In genomic region chr20:53527196-53527595, GRCh38 we compare ENCODE assay signal across 19 cellular contexts.
"Had no signal": no experiment of that assay in that cellular context is flagged by ENCODE, and none has a peak within 500 bp of the region (broad histone marks: within the 10 kb centered on the region; RNA-seq: fewer than 3 reads in every experiment).

No MANE protein-coding gene starts in this region.

- H3K9ac ChIP-seq: parathyroid adenoma had no signal

- H3K27ac Mint-ChIP-seq: naive thymus-derived CD4-positive, alpha-beta T cell had no signal

- H3K4me1 Mint-ChIP-seq: central memory CD8-positive, alpha-beta T cell; immature natural killer cell; naive thymus-derived CD4-positive, alpha-beta T cell had no signal

- H3K4me1 ChIP-seq: left ventricle myocardium inferior, parathyroid adenoma, psoas muscle, sigmoid colon had no signal

- FAIRE-seq: endometrium, keratinocyte had no signal

- DNase-seq: cortex of kidney; dorsolateral prefrontal cortex; effector CD8-positive, alpha-beta T cell; immature natural killer cell; left ventricle myocardium inferior; mesendoderm; naive thymus-derived CD4-positive, alpha-beta T cell; psoas muscle; retina; sigmoid colon; stimulated activated naive CD4-positive, alpha-beta T cell; trophoblast cell had no signal

- H3K36me3 Mint-ChIP-seq: immature natural killer cell; naive thymus-derived CD4-positive, alpha-beta T cell had no signal

- H3K27ac ChIP-seq: dorsolateral prefrontal cortex, left ventricle myocardium inferior, parathyroid adenoma, psoas muscle, sigmoid colon, skin epidermis had no signal

- H3K79me2 ChIP-seq: parathyroid adenoma had no signal

- H3K27me3 Mint-ChIP-seq: central memory CD8-positive, alpha-beta T cell; naive thymus-derived CD4-positive, alpha-beta T cell had no signal

- H3K27me3 ChIP-seq: sigmoid colon had no signal

- H2AFZ ChIP-seq: parathyroid adenoma had no signal

- H3K36me3 ChIP-seq: left ventricle myocardium inferior, sigmoid colon had no signal

- H3K4me3 Mint-ChIP-seq: central memory CD8-positive, alpha-beta T cell; immature natural killer cell; naive thymus-derived CD4-positive, alpha-beta T cell had no signal

- H3K4me3 ChIP-seq: dorsolateral prefrontal cortex, left ventricle myocardium inferior, lung, psoas muscle, sigmoid colon, skin epidermis had no signal

- ATAC-seq: esophagus mucosa; naive thymus-derived CD4-positive, alpha-beta T cell; psoas muscle had no signal

- H3K9me3 ChIP-seq: left ventricle myocardium inferior, psoas muscle, sigmoid colon had no signal

- H3K9me3 Mint-ChIP-seq: central memory CD8-positive, alpha-beta T cell had no signal
